In the genomic region with DNA sequence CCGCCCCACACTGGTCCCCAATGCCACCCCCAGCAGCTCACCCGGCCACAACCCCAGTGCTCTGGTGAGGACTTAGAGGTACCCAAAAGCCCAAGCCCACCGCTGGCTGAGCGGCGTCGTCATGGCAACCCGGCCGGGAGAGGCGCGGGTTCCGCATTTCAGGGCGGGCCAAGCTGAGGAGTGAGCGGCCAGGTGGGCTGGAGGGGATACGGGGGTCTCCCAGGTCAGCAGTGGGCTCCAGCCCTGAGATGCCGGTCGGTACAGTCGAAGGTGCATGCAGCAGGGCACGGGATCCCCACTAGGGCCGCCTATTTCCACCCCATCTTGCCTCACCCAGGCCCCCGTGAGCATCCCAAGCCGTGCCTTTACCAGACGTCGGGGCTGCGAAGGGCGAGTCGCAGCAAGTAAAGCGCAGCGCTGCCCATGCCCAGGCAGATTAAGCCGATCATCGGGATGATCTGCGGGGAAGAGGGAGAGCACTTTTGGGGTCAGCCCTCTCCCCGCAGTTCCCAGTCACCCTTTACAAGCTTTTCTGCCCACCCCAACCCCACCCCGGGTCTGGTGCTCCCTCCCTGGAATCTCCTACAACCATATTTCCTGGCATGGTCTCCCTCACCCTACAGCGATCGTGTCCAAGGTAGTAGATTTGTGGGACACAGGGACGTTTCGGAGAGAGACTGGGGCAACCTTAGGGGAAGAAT, we compare ENCODE assay signal across 11 cellular contexts. TPM values are rescaled to one million over a fixed set of nuclear protein-coding genes. Genes with fewer than 3 reads are reported as not detected.
A peak's percentile ranks its signal among the peaks of the same experiment; 100 is the strongest.
DNase-seq lines count a peak whose midpoint lies in the region; ATAC-seq and TF ChIP-seq lines count a peak whose summit lies in the region.
"Had no signal": no experiment of that assay in that cellular context is flagged by ENCODE, and none has a peak within 500 bp of the region (broad histone marks: within the 10 kb centered on the region; RNA-seq: fewer than 3 reads in every experiment).

No MANE protein-coding gene starts in this region.

- H2AFZ ChIP-seq in PC-9 = no peak overlapping the region

- no peak for ATAC-seq in heart left ventricle
- no peak for ATAC-seq in HG02852 (IDR thresholded peaks at IDR 0.05; ENCODE audit: unreplicated experiment)
- ATAC-seq in HG03469 (IDR thresholded peaks at IDR 0.05; ENCODE audit: unreplicated experiment) = no peak
- ATAC-seq: SK-N-SH treated with all-trans-retinoic acid at 6 μM for 48 hours had no signal

- H3K27ac ChIP-seq in heart left ventricle = peak overlapping the region; percentile 8 to 88 (median 72)
- peak overlapping the region in 16 of 21 experiments; percentile 13 to 85 (median 60) for H3K27ac ChIP-seq in skin epidermis
- no peak overlapping the region for H3K27ac ChIP-seq in PC-9

- H3K9me3 ChIP-seq in heart left ventricle (no peaks in the 10 kb centered on the region), PC-9 (ENCODE audit: insufficient read depth, low read depth) (no peaks in the 10 kb centered on the region)

- POLR2A ChIA-PET in PC-9 (lab: Charles Lee; ENCODE audit: unreplicated experiment) = no interaction called here

- WGBS in heart left ventricle, 4 donors = 18 to 41% (median 30%) methylated on average over 15 to 37 of the region's 37 CpGs

- peak; percentile 13 for DNase-seq in NCI-H748 (lab: John Stamatoyannopoulos, UW; ENCODE audit: unreplicated experiment)
- DNase-seq in NCI-H748 treated with DMSO at 0.1 percent for 48 hours (lab: John Stamatoyannopoulos, UW) = no peak
- peak in 1 of 5 donors; percentile 66 for DNase-seq in heart left ventricle
- DNase-seq in PC-9 = no peak
- DNase-seq: central memory CD4-positive, alpha-beta T cell; NCI-H2107 had no signal

- H3K36me3 ChIP-seq in heart left ventricle (peaks cover 0 to 36% (median 29%) of the 10 kb centered on the region in 9 donors), PC-9 (ENCODE audit: low read depth) (peaks cover 33% of the 10 kb centered on the region)

- H3K4me3 ChIP-seq in heart left ventricle = peak overlapping the region; percentile 5 to 66 (median 53)
- H3K4me3 ChIP-seq in skin epidermis = peak overlapping the region; percentile 17 to 34 (median 26)
- no peak overlapping the region for H3K4me3 ChIP-seq in PC-9

- intact Hi-C loops in heart left ventricle (cut with DNase I) (loop anchor here in 1 of 10 donors (5.0 kb wide), 1 partner anchor 109 kb away; a partner anchor contains a TSS), PC-9 (cut with micrococcal nuclease; ENCODE audit: unreplicated experiment) (no loop called here)

- peaks cover 79% of the 10 kb centered on the region for H3F3A ChIP-seq in PC-9 (ENCODE audit: insufficient read depth, low read depth)

- 0 out of 2 replicates have a peak, but pooled peaks have one; percentile 25 for TF ChIP-seq POLR2A in Raji (IDR thresholded peaks at IDR 0.05; ENCODE audit: insufficient read depth, low read depth, low read length)
- TF ChIP-seq POLR2A in heart left ventricle (IDR thresholded peaks at IDR 0.05) = no peak

- no peak for TF ChIP-seq CTCF in heart left ventricle (IDR thresholded peaks at IDR 0.05)
- TF ChIP-seq CTCF in PC-9 (conservative IDR thresholded peaks at IDR 0.05) = no peak

- H3K4me2 ChIP-seq in PC-9 = no peak overlapping the region

- peaks cover 27% of the 10 kb centered on the region for H4K20me1 ChIP-seq in PC-9 (ENCODE audit: insufficient read depth)

- H3K9me2 ChIP-seq in PC-9 (ENCODE audit: insufficient read depth) = no peaks in the 10 kb centered on the region

- H3K4me1 ChIP-seq in heart left ventricle (peaks cover 0 to 86% (median 38%) of the 10 kb centered on the region in 12 donors), PC-9 (replicated peaks; ENCODE audit: insufficient read depth) (peaks cover 17% of the 10 kb centered on the region)

- H3K27me3 ChIP-seq in heart left ventricle = peaks cover 0 to 52% (median 17%) of the 10 kb centered on the region in 9 donors
- peaks cover 18% of the 10 kb centered on the region for H3K27me3 ChIP-seq in PC-9 (ENCODE audit: insufficient read depth, low read depth)

- no TSS peak for BruUV-seq in PC-9 (replicated peaks; lab: Mats Ljungman, UMichigan)

- peaks cover 18% of the 10 kb centered on the region for H3K79me2 ChIP-seq in PC-9 (ENCODE audit: low read depth)

- CTCF ChIA-PET in PC-9 (lab: Charles Lee) = no interaction called here

RNA-seq across cellular contexts. Expression of a gene that starts 6.9 kb away (rescaled TPM):
- total RNA-seq in heart left ventricle (10 to 100 TPM; 26.2 to 46.7 (median 35.5) TPM), PC-9 (2021) (220 and 227 TPM in 2 replicates)
- polyA plus RNA-seq in heart left ventricle = 10 to 100 TPM; 15.9 to 76.5 TPM

RNA-seq across cellular contexts. Expression of a gene that starts 14.6 kb away (rescaled TPM):
- total RNA-seq in heart left ventricle (1 to 10 TPM in 3 of 9 donors, under 1 TPM in 5, not detected in 1; 0.47 to 5.7 (median 0.92) TPM), PC-9 (2021) (1.3 and 2.2 TPM in 2 replicates)
- under 1 TPM; 0.61 to 0.67 TPM for polyA plus RNA-seq in heart left ventricle

RNA-seq across cellular contexts. Expression of a gene that starts 19.8 kb away (rescaled TPM):
- total RNA-seq in heart left ventricle = 1 to 10 TPM; 1.9 to 8.0 (median 3.2) TPM
- 1 to 10 TPM; 1.3 to 2.3 TPM for polyA plus RNA-seq in heart left ventricle
- total RNA-seq in PC-9 (2021) = 20.3 and 20.6 TPM in 2 replicates
